ENCODE assay signal across 7 cellular contexts in genomic region chrX:47958206-47958605, GRCh38. TPM values are rescaled to one million over a fixed set of nuclear protein-coding genes. Genes with fewer than 3 reads are reported as not detected.
"Had no signal": no experiment of that assay in that cellular context is flagged by ENCODE, and none has a peak within 500 bp of the region (broad histone marks: within the 10 kb centered on the region; RNA-seq: fewer than 3 reads in every experiment).

No MANE protein-coding gene starts in this region.

RNA-seq across cellular contexts. Expression of gene SPACA5, which starts 48.6 kb away (rescaled TPM):
- total RNA-seq: GM23248, H4, H7, HepG2, HFFc6, HT1080 had no signal
- polyA plus RNA-seq: GM23248, HepG2, IgD-negative memory B cell had no signal
